Comparison of ENCODE assay signal across 8 cellular contexts in the genomic region with DNA sequence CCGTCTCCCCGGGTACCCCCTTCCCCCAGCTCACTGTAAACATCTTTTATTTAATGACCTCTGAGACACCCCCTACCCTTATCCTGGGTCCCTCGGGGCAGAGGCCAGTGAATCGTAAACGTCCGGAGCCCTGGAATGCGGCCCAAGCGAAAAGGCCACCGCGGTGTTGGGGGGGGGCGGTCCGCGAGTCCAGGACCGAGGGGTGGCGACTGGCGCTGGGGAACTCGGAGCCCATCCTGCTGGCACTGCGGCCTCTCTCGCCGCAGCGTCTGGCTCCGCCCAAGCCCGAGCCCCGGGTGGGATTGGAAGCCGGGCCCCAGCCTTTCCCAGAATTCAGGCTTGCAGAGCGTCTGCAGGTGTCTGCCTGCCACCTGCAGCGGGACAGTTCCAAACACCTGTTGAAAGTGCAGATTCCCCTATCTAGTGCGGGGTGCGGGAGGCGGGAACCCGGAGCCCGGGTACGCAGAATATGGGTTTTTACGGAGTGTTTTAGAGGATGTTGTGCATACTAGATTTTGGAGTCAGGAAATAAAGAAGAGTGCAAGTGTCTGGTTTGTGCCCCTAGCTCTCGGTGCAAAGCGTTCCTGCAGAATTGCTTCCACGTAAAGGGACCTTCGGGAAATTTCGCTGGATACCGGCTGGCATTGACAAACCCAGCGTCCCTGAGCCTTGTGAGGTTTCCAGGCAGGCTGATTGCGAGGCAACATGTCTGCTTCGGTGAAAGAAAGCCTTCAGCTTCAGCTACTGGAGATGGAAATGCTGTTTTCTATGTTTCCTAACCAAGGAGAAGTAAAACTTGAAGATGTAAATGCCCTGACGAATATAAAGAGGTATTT. TPM values are rescaled to one million over a fixed set of nuclear protein-coding genes. Genes with fewer than 3 reads are reported as not detected.
DNase-seq lines count a peak whose midpoint lies in the region; ATAC-seq, FAIRE-seq and TF ChIP-seq lines count a peak whose summit lies in the region.

No MANE protein-coding gene starts in this region.

- H3K4me1 ChIP-seq in kidney (ENCODE audit: control insufficient read depth in 1 of 2, insufficient read depth in 1 of 2, low read depth in 1 of 2, low read length in 2 of 2) (peaks cover 0 to 3% of the 10 kb centered on the region in 2 donors), spleen (peaks cover 13 to 55% (median 29%) of the 10 kb centered on the region in 6 donors)

- no peaks in the 10 kb centered on the region for H3K27me3 Mint-ChIP-seq in central memory CD8-positive, alpha-beta T cell

- H3K4me3 Mint-ChIP-seq in central memory CD8-positive, alpha-beta T cell = peak overlapping the region; percentile 94

- no peak for FAIRE-seq in kidney (lab: Jason Lieb, UNC)

- H3K27ac Mint-ChIP-seq in central memory CD8-positive, alpha-beta T cell (ENCODE audit: low read depth) = peak overlapping the region; percentile 95

- peaks cover 24% of the 10 kb centered on the region for H3K4me1 Mint-ChIP-seq in central memory CD8-positive, alpha-beta T cell

- DNase-seq in DMS153 (lab: John Stamatoyannopoulos, UW) (peak; percentile 27), HuH-7 (ENCODE audit: low spot score) (peak; percentile 82), T-helper 2 cell (peak in 3 of 5 experiments; percentile 4 to 14 (median 12)), kidney (peak; percentile 84), spleen (peak; percentile 88)
- DNase-seq in central memory CD8-positive, alpha-beta T cell (ENCODE audit: low spot score in 2 of 2) = no peak

- intact Hi-C loops in kidney (cut with DNase I) (no loop called here), spleen (cut with DNase I; ENCODE audit: low total_unique reads) (loop anchor here (10.0 kb wide), 1 partner anchor 119 kb away; no protein-coding TSS in a partner anchor)

- no peaks in the 10 kb centered on the region for H3K9me3 Mint-ChIP-seq in central memory CD8-positive, alpha-beta T cell

- 3 to 11% (median 4%) methylated on average over 27 to 44 of the region's 44 CpGs for WGBS in spleen, 5 donors

- TF ChIP-seq POLR2A in spleen (IDR thresholded peaks at IDR 0.05) = no peak

- H3K36me3 ChIP-seq in kidney (ENCODE audit: control insufficient read depth in 1 of 2, insufficient read depth in 2 of 2, low read length in 2 of 2) = peaks cover 0 to 3% of the 10 kb centered on the region in 2 donors
- H3K36me3 ChIP-seq in spleen = peaks cover 0 to 19% (median under 1%) of the 10 kb centered on the region in 6 donors

- H3K27ac ChIP-seq in kidney (ENCODE audit: low read depth in 2 of 2, low read length in 2 of 2) = peak overlapping the region; percentile 20 to 72
- H3K27ac ChIP-seq in spleen = peak overlapping the region in 7 of 8 donors; percentile 64 to 88 (median 84)

- peak overlapping the region; percentile 75 to 78 for H3K9ac ChIP-seq in kidney (ENCODE audit: low read length in 2 of 2)

- H3K36me3 Mint-ChIP-seq in central memory CD8-positive, alpha-beta T cell (ENCODE audit: insufficient read depth) = peaks cover 14% of the 10 kb centered on the region

- TF ChIP-seq CTCF in kidney (IDR thresholded peaks at IDR 0.05; ENCODE audit: borderline replicate concordance, extremely low read depth, insufficient read depth) (no peak), spleen (IDR thresholded peaks at IDR 0.05 in 8 of 11, conservative IDR thresholded peaks at IDR 0.05 in 3 of 11) (no peak)

- H3K27me3 ChIP-seq in spleen (replicated peaks in 1 of 7) = no peaks in the 10 kb centered on the region

- no peaks in the 10 kb centered on the region for H3K9me3 ChIP-seq in kidney (ENCODE audit: control insufficient read depth in 1 of 2, low read length in 2 of 2)
- H3K9me3 ChIP-seq in spleen = no peaks in the 10 kb centered on the region

- peak overlapping the region; percentile 71 to 87 for H3K4me3 ChIP-seq in kidney (ENCODE audit: low read length in 2 of 2)
- H3K4me3 ChIP-seq in spleen = peak overlapping the region; percentile 66 to 94 (median 84)

- ATAC-seq in GM21423 (IDR thresholded peaks at IDR 0.05; ENCODE audit: unreplicated experiment) = peak; percentile 19
- no peak for ATAC-seq in central memory CD8-positive, alpha-beta T cell (replicated peaks; ENCODE audit: extremely low read depth, poor library complexity, severe bottlenecking)
- ATAC-seq in HG03039 (IDR thresholded peaks at IDR 0.05; ENCODE audit: unreplicated experiment) = no peak

RNA-seq across cellular contexts. Expression of a gene that starts 0.8 kb away (rescaled TPM):
- total RNA-seq in kidney = 4.0 TPM
- polyA plus RNA-seq in kidney (ENCODE audit: insufficient read depth, low read depth, low replicate concordance) = 5.5 TPM
- 1 to 10 TPM; 1.9 to 4.2 (median 3.8) TPM for total RNA-seq in spleen
- polyA plus RNA-seq in spleen = 1 to 10 TPM; 2.1 to 2.5 (median 2.1) TPM

RNA-seq across cellular contexts. Expression of a gene that starts 0.9 kb away (rescaled TPM):
- total RNA-seq in kidney (31.8 TPM), spleen (10 to 100 TPM; 13.2 to 32.9 (median 26.5) TPM)
- polyA plus RNA-seq in kidney (ENCODE audit: insufficient read depth, low read depth, low replicate concordance) (10.3 TPM), spleen (1 to 10 TPM; 3.5 to 4.7 (median 4.2) TPM)

Comparison
In these comparisons a context has a peak if more than half of its experiments do, and no peak if none do; other contexts are left out.
1. DNase-seq: peak in DMS153 (single experiment), HuH-7 (single experiment), T-helper 2 cell (3 of 5), kidney (single experiment) and spleen (single experiment); none in central memory CD8-positive, alpha-beta T cell (0 of 2).